In genomic region chr16:4747906-4748681, GRCh38 we compare ENCODE assay signal across 1 cellular context.
TF ChIP-seq lines count a peak whose summit lies in the region.

No MANE protein-coding gene starts in this region.

TF ChIP-seq in K562, 482 proteins besides CTCF, POLR2A, EP300 and RAD21:
- no peak for TF ChIP-seq HDAC3 (IDR thresholded peaks at IDR 0.05; ENCODE audit: borderline replicate concordance, partially characterized antibody)
- TF ChIP-seq L3MBTL2 (IDR thresholded peaks at IDR 0.05): no peak
- no peak for TF ChIP-seq ZNF232 (CRISPR knock-in tag; IDR thresholded peaks at IDR 0.05)
